13 cellular contexts compared by ENCODE assay signal in genomic region chr6:158861686-158862381, GRCh38. TPM values are rescaled to one million over a fixed set of nuclear protein-coding genes. Genes with fewer than 3 reads are reported as not detected.
A peak's percentile ranks its signal among the peaks of the same experiment; 100 is the strongest.
DNase-seq lines count a peak whose midpoint lies in the region; ATAC-seq and TF ChIP-seq lines count a peak whose summit lies in the region.
"Had no signal": no experiment of that assay in that cellular context is flagged by ENCODE, and none has a peak within 500 bp of the region (broad histone marks: within the 10 kb centered on the region; RNA-seq: fewer than 3 reads in every experiment).

No MANE protein-coding gene starts in this region.

- no peak overlapping the region for H3K4me3 ChIP-seq in Caco-2 (ENCODE audit: low read depth, low read length)
- no peak overlapping the region for H3K4me3 ChIP-seq in adipocyte (ENCODE audit: low read length)

- H3K9me3 Mint-ChIP-seq in Caco-2 (ENCODE audit: unreplicated experiment): peaks cover 9% of the 10 kb centered on the region
- no peaks in the 10 kb centered on the region for H3K9me3 Mint-ChIP-seq in memory B cell
- H3K9me3 Mint-ChIP-seq: activated naive CD8-positive, alpha-beta T cell treated with anti-CD3 and anti-CD28 coated beads, Interleukin-2, amount 10 ng/mL, durations not matched to agents 7 days and 5 days had no signal

- H3K4me3 Mint-ChIP-seq in Caco-2 (ENCODE audit: unreplicated experiment) (no peak overlapping the region), memory B cell (no peak overlapping the region)
- H3K4me3 Mint-ChIP-seq: activated naive CD8-positive, alpha-beta T cell treated with anti-CD3 and anti-CD28 coated beads, Interleukin-2, amount 10 ng/mL, durations not matched to agents 7 days and 5 days; B cell had no signal

- CTCF ChIA-PET in Caco-2 (lab: Charles Lee): no interaction called here

- no peaks in the 10 kb centered on the region for H3K27me3 ChIP-seq in Caco-2 (replicated peaks; ENCODE audit: control insufficient read depth, insufficient read depth, low read length)
- no peaks in the 10 kb centered on the region for H3K27me3 ChIP-seq in adipocyte (replicated peaks; ENCODE audit: control insufficient read depth, insufficient read depth, low read length)

- peak overlapping the region; percentile 89 for H3K27ac Mint-ChIP-seq in Caco-2 (ENCODE audit: unreplicated experiment)
- peak overlapping the region; percentile 1 for H3K27ac Mint-ChIP-seq in memory B cell
- H3K27ac Mint-ChIP-seq: activated naive CD8-positive, alpha-beta T cell treated with anti-CD3 and anti-CD28 coated beads, Interleukin-2, amount 10 ng/mL, durations not matched to agents 7 days and 5 days; B cell had no signal

- no TSS peak for BruUV-seq in Caco-2 (replicated peaks; lab: Mats Ljungman, UMichigan)

- DNase-seq in Caco-2 (no peak), NCI-H1092 treated with DMSO at 0.1 percent for 48 hours (lab: John Stamatoyannopoulos, UW) (peak; percentile 69), adipocyte (ENCODE audit: low read depth) (peak; percentile 43), memory B cell (ENCODE audit: low spot score in 2 of 2) (no peak), GM19240 (ENCODE audit: insufficient read length, low spot score) (no peak)
- no peak for DNase-seq in effector CD8-positive, alpha-beta T cell (lab: John Stamatoyannopoulos, UW)
- DNase-seq: activated CD4-positive, CD25-positive, alpha-beta regulatory T cell treated with anti-CD3 and anti-CD28 coated beads, Interleukin-2, amount 50 U/mL, for 72 hours; activated naive CD8-positive, alpha-beta T cell treated with anti-CD3 and anti-CD28 coated beads, Interleukin-2, amount 10 ng/mL, durations not matched to agents 7 days and 5 days; NCI-H2081 treated with DMSO at 0.1 percent for 48 hours; T-helper 2 cell had no signal

- H3K4me1 ChIP-seq in Caco-2 (peaks cover 44% of the 10 kb centered on the region), adipocyte (ENCODE audit: control insufficient read depth, insufficient read depth, low read length) (no peaks in the 10 kb centered on the region)

- no peak overlapping the region for H3K9ac ChIP-seq in adipocyte (ENCODE audit: low read length)

- TF ChIP-seq CTCF in Caco-2 (IDR thresholded peaks at IDR 0.05; ENCODE audit: insufficient read depth in 1 of 2, low read depth in 1 of 2, low read length in 1 of 2, severe bottlenecking in 1 of 2, unreplicated experiment in 1 of 2): no peak

- no peak for ATAC-seq in memory B cell (ENCODE audit: low read depth)
- ATAC-seq in GM18873 (IDR thresholded peaks at IDR 0.05; ENCODE audit: low FRiP score, unreplicated experiment): no peak
- no peak for ATAC-seq in HG03457 (IDR thresholded peaks at IDR 0.05; ENCODE audit: unreplicated experiment)

- H3K27me3 Mint-ChIP-seq in Caco-2 (ENCODE audit: insufficient read depth, unreplicated experiment) (no peaks in the 10 kb centered on the region), memory B cell (no peaks in the 10 kb centered on the region)
- H3K27me3 Mint-ChIP-seq: activated naive CD8-positive, alpha-beta T cell treated with anti-CD3 and anti-CD28 coated beads, Interleukin-2, amount 10 ng/mL, durations not matched to agents 7 days and 5 days; B cell had no signal

- H3K4me1 Mint-ChIP-seq in Caco-2 (ENCODE audit: low read depth, unreplicated experiment) (peaks cover 30% of the 10 kb centered on the region), memory B cell (peaks cover 14% of the 10 kb centered on the region)
- H3K4me1 Mint-ChIP-seq: activated naive CD8-positive, alpha-beta T cell treated with anti-CD3 and anti-CD28 coated beads, Interleukin-2, amount 10 ng/mL, durations not matched to agents 7 days and 5 days had no signal

- peaks cover 12% of the 10 kb centered on the region for H3K36me3 Mint-ChIP-seq in Caco-2 (ENCODE audit: insufficient read depth, unreplicated experiment)
- peaks cover 3% of the 10 kb centered on the region for H3K36me3 Mint-ChIP-seq in memory B cell
- H3K36me3 Mint-ChIP-seq: activated naive CD8-positive, alpha-beta T cell treated with anti-CD3 and anti-CD28 coated beads, Interleukin-2, amount 10 ng/mL, durations not matched to agents 7 days and 5 days had no signal

- H3K9me3 ChIP-seq in Caco-2: no peaks in the 10 kb centered on the region
- peaks cover 5% of the 10 kb centered on the region for H3K9me3 ChIP-seq in adipocyte (ENCODE audit: control insufficient read depth, low read length)

- POLR2A ChIA-PET in Caco-2 (lab: Charles Lee): no interaction called here

- intact Hi-C loops in Caco-2 (cut with micrococcal nuclease; ENCODE audit: unreplicated experiment): no loop called here

- no peaks in the 10 kb centered on the region for H3K36me3 ChIP-seq in Caco-2 (ENCODE audit: control insufficient read depth, insufficient read depth, low read length)
- H3K36me3 ChIP-seq in adipocyte (ENCODE audit: control insufficient read depth, insufficient read depth, low read length, severe bottlenecking): no peaks in the 10 kb centered on the region

RNA-seq across cellular contexts. Expression of gene EZR, which starts 42.7 kb away (rescaled TPM):
- total RNA-seq in Caco-2 (2022): 282 and 290 TPM in 2 replicates

Comparison
In these comparisons a context has a peak if more than half of its experiments do, and no peak if none do; other contexts are left out.
1. DNase-seq: peak in NCI-H1092 treated with DMSO at 0.1 percent for 48 hours (single experiment) and adipocyte (single experiment); none in Caco-2 (0 of 2), memory B cell (0 of 2), effector CD8-positive, alpha-beta T cell (single experiment) and GM19240 (single experiment).